Comparison of ENCODE assay signal across 1 cellular context in the genomic region with DNA sequence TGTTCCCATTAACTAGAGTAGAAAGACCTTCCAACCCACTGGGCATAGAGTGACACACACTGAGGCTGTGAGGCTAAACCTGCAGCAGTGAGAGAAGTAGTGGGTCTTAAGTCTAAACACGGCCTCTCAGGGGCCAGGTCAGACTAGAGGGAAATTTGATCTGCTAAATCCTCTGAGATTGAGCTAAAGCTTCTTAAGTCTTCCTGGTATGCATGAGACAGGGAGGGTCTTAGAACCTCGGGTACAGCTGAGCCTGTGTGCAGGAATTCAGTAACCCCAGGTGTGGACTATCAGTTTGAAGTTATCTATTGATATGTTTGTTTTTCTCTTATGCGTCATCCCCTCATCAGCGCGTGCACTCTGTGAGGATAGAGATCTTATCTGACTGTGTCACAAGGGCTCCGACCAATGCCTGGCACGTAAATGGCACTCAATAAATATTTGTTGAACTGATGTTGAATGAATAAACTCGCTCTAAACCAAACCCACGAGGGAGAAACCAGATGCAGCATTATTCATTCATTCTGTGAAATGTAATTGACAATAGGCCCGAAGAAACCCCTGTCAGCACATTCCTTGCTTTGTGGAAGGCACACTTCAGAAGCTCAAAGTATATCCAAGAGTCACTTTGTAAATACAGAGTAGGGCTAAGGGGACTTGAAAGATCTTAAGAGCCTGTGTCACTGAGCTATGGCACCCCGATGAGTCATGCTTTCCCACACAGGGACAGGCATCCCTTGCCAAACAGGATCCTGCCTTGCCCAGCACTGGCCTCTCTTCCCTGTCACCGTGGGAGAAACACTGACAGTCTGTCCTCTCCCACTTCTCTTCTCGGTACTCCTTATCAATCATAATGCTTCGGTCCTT.
TF ChIP-seq lines count a peak whose summit lies in the region.

No MANE protein-coding gene starts in this region.

TF ChIP-seq in HCT116, 20 proteins besides CTCF, POLR2A, EP300 and RAD21 (continued from another document):
- TF ChIP-seq, protein P1, sequence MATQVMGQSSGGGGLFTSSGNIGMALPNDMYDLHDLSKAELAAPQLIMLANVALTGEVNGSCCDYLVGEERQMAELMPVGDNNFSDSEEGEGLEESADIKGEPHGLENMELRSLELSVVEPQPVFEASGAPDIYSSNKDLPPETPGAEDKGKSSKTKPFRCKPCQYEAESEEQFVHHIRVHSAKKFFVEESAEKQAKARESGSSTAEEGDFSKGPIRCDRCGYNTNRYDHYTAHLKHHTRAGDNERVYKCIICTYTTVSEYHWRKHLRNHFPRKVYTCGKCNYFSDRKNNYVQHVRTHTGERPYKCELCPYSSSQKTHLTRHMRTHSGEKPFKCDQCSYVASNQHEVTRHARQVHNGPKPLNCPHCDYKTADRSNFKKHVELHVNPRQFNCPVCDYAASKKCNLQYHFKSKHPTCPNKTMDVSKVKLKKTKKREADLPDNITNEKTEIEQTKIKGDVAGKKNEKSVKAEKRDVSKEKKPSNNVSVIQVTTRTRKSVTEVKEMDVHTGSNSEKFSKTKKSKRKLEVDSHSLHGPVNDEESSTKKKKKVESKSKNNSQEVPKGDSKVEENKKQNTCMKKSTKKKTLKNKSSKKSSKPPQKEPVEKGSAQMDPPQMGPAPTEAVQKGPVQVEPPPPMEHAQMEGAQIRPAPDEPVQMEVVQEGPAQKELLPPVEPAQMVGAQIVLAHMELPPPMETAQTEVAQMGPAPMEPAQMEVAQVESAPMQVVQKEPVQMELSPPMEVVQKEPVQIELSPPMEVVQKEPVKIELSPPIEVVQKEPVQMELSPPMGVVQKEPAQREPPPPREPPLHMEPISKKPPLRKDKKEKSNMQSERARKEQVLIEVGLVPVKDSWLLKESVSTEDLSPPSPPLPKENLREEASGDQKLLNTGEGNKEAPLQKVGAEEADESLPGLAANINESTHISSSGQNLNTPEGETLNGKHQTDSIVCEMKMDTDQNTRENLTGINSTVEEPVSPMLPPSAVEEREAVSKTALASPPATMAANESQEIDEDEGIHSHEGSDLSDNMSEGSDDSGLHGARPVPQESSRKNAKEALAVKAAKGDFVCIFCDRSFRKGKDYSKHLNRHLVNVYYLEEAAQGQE (IDR thresholded peaks at IDR 0.05; ENCODE audit: low read depth): no peak
- peak; percentile 91 for TF ChIP-seq SIN3A (IDR thresholded peaks at IDR 0.05; ENCODE audit: low read depth)
- peak; percentile 76 for TF ChIP-seq SP1 (IDR thresholded peaks at IDR 0.05; ENCODE audit: low read depth)
- TF ChIP-seq ZNF274 (IDR thresholded peaks at IDR 0.05; ENCODE audit: low read depth, low read length): no peak
- TF ChIP-seq, protein P2, sequence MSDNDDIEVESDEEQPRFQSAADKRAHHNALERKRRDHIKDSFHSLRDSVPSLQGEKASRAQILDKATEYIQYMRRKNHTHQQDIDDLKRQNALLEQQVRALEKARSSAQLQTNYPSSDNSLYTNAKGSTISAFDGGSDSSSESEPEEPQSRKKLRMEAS (IDR thresholded peaks at IDR 0.05): peak; percentile 62; the same call in 1 of the 2 replicates
- TF ChIP-seq EZH2phosphoT487 (IDR thresholded peaks at IDR 0.05; ENCODE audit: borderline replicate concordance): no peak
- TF ChIP-seq TCF7L2 (IDR thresholded peaks at IDR 0.05; ENCODE audit: borderline replicate concordance, extremely low read depth, insufficient read depth, insufficient read length): peak; percentile 13
- peak; percentile 92 for TF ChIP-seq JUND (IDR thresholded peaks at IDR 0.05)
